ENCODE assay signal across 11 cellular contexts in genomic region chr17:41894791-41895331, GRCh38. TPM values are rescaled to one million over a fixed set of nuclear protein-coding genes. Genes with fewer than 3 reads are reported as not detected.
DNase-seq lines count a peak whose midpoint lies in the region; ATAC-seq and TF ChIP-seq lines count a peak whose summit lies in the region.
"Had no signal": no experiment of that assay in that cellular context is flagged by ENCODE, and none has a peak within 500 bp of the region (broad histone marks: within the 10 kb centered on the region; RNA-seq: fewer than 3 reads in every experiment).

No MANE protein-coding gene starts in this region.

- H3K4me1 ChIP-seq in Caco-2 (peaks cover 7% of the 10 kb centered on the region; the same call in 1 of the 2 replicates), gastroesophageal sphincter (peaks cover 0 to 21% (median 4%) of the 10 kb centered on the region in 3 donors), rectal smooth muscle tissue (ENCODE audit: control insufficient read depth, insufficient read depth, low read length) (peaks cover 2% of the 10 kb centered on the region)

- no peaks in the 10 kb centered on the region for H3K27me3 ChIP-seq in Caco-2 (replicated peaks; ENCODE audit: control insufficient read depth, insufficient read depth, low read length)
- H3K27me3 ChIP-seq in gastroesophageal sphincter: no peaks in the 10 kb centered on the region
- H3K27me3 ChIP-seq in rectal smooth muscle tissue (ENCODE audit: control insufficient read depth, insufficient read depth, low read length): no peaks in the 10 kb centered on the region

- BruUV-seq in Caco-2 (replicated peaks; lab: Mats Ljungman, UMichigan): TSS peak; percentile 15

- peaks cover 2% of the 10 kb centered on the region; the same call in 1 of the 2 replicates for H3K36me3 ChIP-seq in Caco-2 (ENCODE audit: control insufficient read depth, insufficient read depth, low read length)
- peaks cover 0 to 100% of the 10 kb centered on the region in 2 donors for H3K36me3 ChIP-seq in gastroesophageal sphincter
- H3K36me3 ChIP-seq in rectal smooth muscle tissue (ENCODE audit: control insufficient read depth, insufficient read depth, low read length): peaks cover 36% of the 10 kb centered on the region

- H3K9me3 Mint-ChIP-seq in Caco-2 (ENCODE audit: unreplicated experiment) (no peaks in the 10 kb centered on the region), natural killer cell (no peaks in the 10 kb centered on the region)
- H3K9me3 Mint-ChIP-seq: activated naive CD8-positive, alpha-beta T cell treated with anti-CD3 and anti-CD28 coated beads, Interleukin-2, amount 10 ng/mL, durations not matched to agents 7 days and 5 days had no signal

- H3K36me3 Mint-ChIP-seq in Caco-2 (ENCODE audit: insufficient read depth, unreplicated experiment) (peaks cover 94% of the 10 kb centered on the region), natural killer cell (peaks cover 14% of the 10 kb centered on the region)

- TF ChIP-seq EP300 in gastroesophageal sphincter (IDR thresholded peaks at IDR 0.05): no peak

- intact Hi-C loops in Caco-2 (cut with micrococcal nuclease; ENCODE audit: unreplicated experiment) (loop anchor here (2.0 to 5.0 kb wide), 2 partner anchors 20 to 62 kb away; no protein-coding TSS in a partner anchor), natural killer cell (cut with micrococcal nuclease) (no loop called here)

- H3K9ac ChIP-seq in rectal smooth muscle tissue (ENCODE audit: low read length): no peak overlapping the region

- WGBS in gastroesophageal sphincter (ENCODE audit: low coverage in 1 of 2), 2 donors: 27 to 47% methylated on average over 5 of the region's 7 CpGs

- CTCF ChIA-PET in Caco-2 (lab: Charles Lee): interaction anchor here (0.7 to 1.2 kb wide), 6 partner anchors 9 to 108 kb away, joined by 3 to 7 read pairs (median 3); partner anchors contain the start of genes JUP and ODAD4
- CTCF ChIA-PET in RWPE1 (lab: Yijun Ruan, JAX): no interaction called here

- H3K4me3 Mint-ChIP-seq in Caco-2 (ENCODE audit: unreplicated experiment) (no peak overlapping the region), natural killer cell (no peak overlapping the region)
- H3K4me3 Mint-ChIP-seq: activated naive CD8-positive, alpha-beta T cell treated with anti-CD3 and anti-CD28 coated beads, Interleukin-2, amount 10 ng/mL, durations not matched to agents 7 days and 5 days had no signal

- no peak for TF ChIP-seq POLR2A in gastroesophageal sphincter (IDR thresholded peaks at IDR 0.05)

- H3K4me3 ChIP-seq in Caco-2 (ENCODE audit: low read depth, low read length) (no peak overlapping the region), gastroesophageal sphincter (no peak overlapping the region), rectal smooth muscle tissue (ENCODE audit: low read length) (no peak overlapping the region)

- POLR2A ChIA-PET in Caco-2 (lab: Charles Lee) (no interaction called here), RWPE1 (lab: Yijun Ruan, JAX; ENCODE audit: low non-redundant PET) (interaction anchor here (0.6 kb wide), 1 partner anchor 24 kb away, joined by 8 read pairs; the partner anchor contains the start of gene ACLY)

- peaks cover 24% of the 10 kb centered on the region for H3K4me1 Mint-ChIP-seq in Caco-2 (ENCODE audit: low read depth, unreplicated experiment)
- peaks cover 0 to 5% of the 10 kb centered on the region in 2 donors for H3K4me1 Mint-ChIP-seq in natural killer cell
- H3K4me1 Mint-ChIP-seq: activated naive CD8-positive, alpha-beta T cell treated with anti-CD3 and anti-CD28 coated beads, Interleukin-2, amount 10 ng/mL, durations not matched to agents 7 days and 5 days had no signal

- H3K9me3 ChIP-seq in Caco-2 (no peaks in the 10 kb centered on the region), gastroesophageal sphincter (no peaks in the 10 kb centered on the region)

- H3K27me3 Mint-ChIP-seq in Caco-2 (ENCODE audit: insufficient read depth, unreplicated experiment): no peaks in the 10 kb centered on the region
- H3K27me3 Mint-ChIP-seq in natural killer cell (ENCODE audit: low read depth in 2 of 2): no peaks in the 10 kb centered on the region
- H3K27me3 Mint-ChIP-seq: activated naive CD8-positive, alpha-beta T cell treated with anti-CD3 and anti-CD28 coated beads, Interleukin-2, amount 10 ng/mL, durations not matched to agents 7 days and 5 days had no signal

- DNase-seq in Caco-2 (peak; percentile 54 to 65), RWPE1 (ENCODE audit: low spot score) (no peak), AML-193 (lab: John Stamatoyannopoulos, UW) (no peak), DMS114 treated with DMSO at 0.1 percent for 48 hours (lab: John Stamatoyannopoulos, UW; ENCODE audit: unreplicated experiment) (no peak), natural killer cell (no peak)
- DNase-seq: activated naive CD8-positive, alpha-beta T cell treated with anti-CD3 and anti-CD28 coated beads, Interleukin-2, amount 10 ng/mL, durations not matched to agents 7 days and 5 days; NCI-H226; small intestine had no signal

- TF ChIP-seq CTCF in Caco-2 (IDR thresholded peaks at IDR 0.05; ENCODE audit: insufficient read depth in 1 of 2, low read depth in 1 of 2, low read length in 1 of 2, severe bottlenecking in 1 of 2, unreplicated experiment in 1 of 2) (no peak), RWPE1 (conservative IDR thresholded peaks at IDR 0.05; ENCODE audit: low read depth) (no peak), gastroesophageal sphincter (IDR thresholded peaks at IDR 0.05) (no peak), natural killer cell (IDR thresholded peaks at IDR 0.05) (no peak)

- ATAC-seq in gastroesophageal sphincter (peak; percentile 84), HG02588 (IDR thresholded peaks at IDR 0.05; ENCODE audit: unreplicated experiment) (no peak), natural killer cell (no peak)

- H3K27ac Mint-ChIP-seq in Caco-2 (ENCODE audit: unreplicated experiment) (peak overlapping the region; percentile 68), natural killer cell (no peak overlapping the region)
- H3K27ac Mint-ChIP-seq: activated naive CD8-positive, alpha-beta T cell treated with anti-CD3 and anti-CD28 coated beads, Interleukin-2, amount 10 ng/mL, durations not matched to agents 7 days and 5 days had no signal

- H3K27ac ChIP-seq in RWPE1: peak overlapping the region; percentile 56
- peak overlapping the region in 3 of 4 donors; percentile 74 to 76 (median 75) for H3K27ac ChIP-seq in gastroesophageal sphincter
- peak overlapping the region; percentile 28 for H3K27ac ChIP-seq in rectal smooth muscle tissue (ENCODE audit: low read depth, low read length)

RNA-seq across cellular contexts. Expression of gene ACLY, which starts 23.9 kb away (rescaled TPM):
- 246 and 252 TPM in 2 replicates for total RNA-seq in Caco-2 (2022)
- total RNA-seq in gastroesophageal sphincter: 10 to 100 TPM; 40.8 to 84.0 (median 61.6) TPM
- 100 to 1,000 TPM in 2 of 3 donors, 10 to 100 TPM in 1; 86.5 to 106 (median 106) TPM for total RNA-seq in natural killer cell

RNA-seq across cellular contexts. Expression of gene KLHL11, which starts 29.6 kb away (rescaled TPM):
- total RNA-seq in Caco-2 (2022): 20.3 and 22.2 TPM in 2 replicates
- 10 to 100 TPM; 17.5 to 32.7 (median 22.7) TPM for total RNA-seq in gastroesophageal sphincter
- total RNA-seq in natural killer cell: 10 to 100 TPM; 19.4 to 29.0 (median 28.2) TPM

RNA-seq across cellular contexts. Expression of gene ODAD4, which starts 35.6 kb away (rescaled TPM):
- total RNA-seq in Caco-2 (2022) (0.98 and 1.3 TPM in 2 replicates), gastroesophageal sphincter (1 to 10 TPM in 1 of 4 donors, under 1 TPM in 3; 0.19 to 2.2 (median 0.60) TPM), natural killer cell (1 to 10 TPM in 1 of 3 donors, under 1 TPM in 2; 0.70 to 2.9 (median 0.95) TPM)

RNA-seq across cellular contexts. Expression of gene KLHL10, which starts 57.2 kb away (rescaled TPM):
- total RNA-seq in Caco-2 (2022): not detected in 2 replicates
- 1 to 10 TPM in 2 of 4 donors, under 1 TPM in 2; 0.62 to 2.7 (median 1.4) TPM for total RNA-seq in gastroesophageal sphincter
- total RNA-seq in natural killer cell: not detected
- total RNA-seq: activated naive CD8-positive, alpha-beta T cell treated with anti-CD3 and anti-CD28 coated beads, Interleukin-2, amount 10 ng/mL, durations not matched to agents 7 days and 5 days had no signal

RNA-seq across cellular contexts. Expression of gene NT5C3B, which starts 58.8 kb away (rescaled TPM):
- total RNA-seq in Caco-2 (2022) (85.4 and 94.5 TPM in 2 replicates), gastroesophageal sphincter (10 to 100 TPM; 64.8 to 83.7 (median 71.5) TPM), natural killer cell (1 to 10 TPM; 9.1 to 10.0 (median 9.8) TPM)

Comparison
In these comparisons a context has a peak if more than half of its experiments do, and no peak if none do; other contexts are left out.
1. DNase-seq: peak in Caco-2 (2 of 2); none in RWPE1 (single experiment), AML-193 (0 of 2), DMS114 treated with DMSO at 0.1 percent for 48 hours (single experiment) and natural killer cell (single experiment).
2. Peak in every context shown above with its lines, with median percentiles within 50 percentile points of each other: H3K27ac ChIP-seq.